ENCODE assay signal across 11 cellular contexts in the genomic region with DNA sequence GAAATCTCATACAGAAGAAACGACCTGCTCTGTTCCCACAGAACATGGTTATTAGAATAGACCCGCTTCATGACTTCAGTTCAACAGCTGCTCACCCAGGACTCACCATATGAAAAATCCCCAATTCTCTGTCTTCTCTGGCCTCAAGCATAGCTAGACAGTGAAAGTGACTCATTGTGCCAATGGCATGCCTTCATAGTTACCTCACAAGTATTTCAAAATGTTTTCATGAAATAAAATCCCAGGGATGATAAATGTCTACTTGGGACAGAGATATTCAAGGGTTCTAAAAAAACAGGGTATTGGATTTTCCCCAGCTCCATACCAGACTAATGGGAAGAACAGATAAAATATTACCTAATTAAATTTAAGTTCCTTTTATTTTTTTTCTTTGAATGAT.
DNase-seq lines count a peak whose midpoint lies in the region; FAIRE-seq and TF ChIP-seq lines count a peak whose summit lies in the region.
"Had no signal": no experiment of that assay in that cellular context is flagged by ENCODE, and none has a peak within 500 bp of the region (broad histone marks: within the 10 kb centered on the region; RNA-seq: fewer than 3 reads in every experiment).

No MANE protein-coding gene starts in this region.

- no peak overlapping the region for H3K4me2 ChIP-seq in neuronal stem cell (ENCODE audit: insufficient read depth, low read length, poor library complexity, severe bottlenecking)

- no peak overlapping the region for H2BK12ac ChIP-seq in neuronal stem cell (ENCODE audit: low read length)

- H3K27me3 Mint-ChIP-seq in progenitor cell of endocrine pancreas, result no peaks in the 10 kb centered on the region
- H3K27me3 Mint-ChIP-seq in endothelial cell (ENCODE audit: unreplicated experiment), result peaks cover 4% of the 10 kb centered on the region

- H3K27ac ChIP-seq in esophagus squamous epithelium (peak overlapping the region in 3 of 4 donors; percentile 30 to 60 (median 51)), neuronal stem cell (replicated peaks; ENCODE audit: low read length) (no peak overlapping the region)

- TF ChIP-seq POLR2A in esophagus squamous epithelium (IDR thresholded peaks at IDR 0.05), result no peak

- H2BK15ac ChIP-seq in neuronal stem cell (ENCODE audit: low read length), result no peak overlapping the region

- no peak overlapping the region for H3K18ac ChIP-seq in neuronal stem cell (ENCODE audit: low read length)

- 8 to 27% methylated on average over 2 of the region's 2 CpGs for WGBS in esophagus squamous epithelium, 2 donors
- WGBS in neuronal stem cell (ENCODE audit: extremely low coverage in 2 of 2, insufficient read length in 2 of 2, insufficient replicate concordance in 1 of 2), 2 donors, result no CpG with 5 or more reads among the region's 2 CpGs

- no peak overlapping the region for H2AFZ ChIP-seq in neuronal stem cell (ENCODE audit: low read length)

- H3K4me3 Mint-ChIP-seq in progenitor cell of endocrine pancreas (ENCODE audit: low read depth) (no peak overlapping the region), endothelial cell (ENCODE audit: unreplicated experiment) (no peak overlapping the region)

- DNase-seq in EH (ENCODE audit: low read depth) (peak; percentile 96), RCC 7860 (ENCODE audit: low spot score) (peak; percentile 82), esophagus squamous epithelium (lab: John Stamatoyannopoulos, UW) (no peak), retinal pigment epithelial cell (ENCODE audit: low read depth) (peak; percentile 37), Kasumi-1 (lab: John Stamatoyannopoulos, UW) (no peak), progenitor cell of endocrine pancreas (ENCODE audit: low spot score, unreplicated experiment) (no peak), endothelial cell (ENCODE audit: low spot score) (no peak), neuronal stem cell (ENCODE audit: low spot score) (no peak)
- DNase-seq: amygdala, NCI-H2081 had no signal

- H3K4me3 ChIP-seq in esophagus squamous epithelium (no peak overlapping the region), retinal pigment epithelial cell (ENCODE audit: low read length) (no peak overlapping the region), neuronal stem cell (ENCODE audit: low read length in 2 of 2) (no peak overlapping the region)
- H3K4me3 ChIP-seq: skin epidermis had no signal

- H3K27me3 ChIP-seq in esophagus squamous epithelium (no peaks in the 10 kb centered on the region), neuronal stem cell (ENCODE audit: control insufficient read depth in 3 of 3, insufficient read depth in 3 of 3, low read depth in 1 of 3, low read length in 3 of 3) (no peaks in the 10 kb centered on the region)

- H3K79me1 ChIP-seq in neuronal stem cell (ENCODE audit: low read depth, low read length), result no peaks in the 10 kb centered on the region

- H3K23ac ChIP-seq in neuronal stem cell (ENCODE audit: low read depth, low read length, poor library complexity), result no peak overlapping the region

- no peak overlapping the region for H2BK5ac ChIP-seq in neuronal stem cell (ENCODE audit: low read length)

- intact Hi-C loops in esophagus squamous epithelium (cut with DNase I), result no loop called here

- H3K4me1 ChIP-seq in esophagus squamous epithelium (peaks cover 0 to 28% (median 15%) of the 10 kb centered on the region in 3 donors), neuronal stem cell (ENCODE audit: control insufficient read depth in 2 of 2, insufficient read depth in 1 of 2, low read depth in 1 of 2, low read length in 2 of 2) (no peaks in the 10 kb centered on the region)

- TF ChIP-seq CTCF in esophagus squamous epithelium (IDR thresholded peaks at IDR 0.05), result no peak
- TF ChIP-seq CTCF in retinal pigment epithelial cell (conservative IDR thresholded peaks at IDR 0.05; ENCODE audit: low read depth, low read length), result no peak
- no peak for TF ChIP-seq CTCF in progenitor cell of endocrine pancreas (IDR thresholded peaks at IDR 0.05; ENCODE audit: unreplicated experiment)
- no peak for TF ChIP-seq CTCF in endothelial cell (IDR thresholded peaks at IDR 0.05; ENCODE audit: unreplicated experiment)

- H3K36me3 ChIP-seq in esophagus squamous epithelium (peaks cover 0 to 27% (median 3%) of the 10 kb centered on the region in 3 donors), neuronal stem cell (replicated peaks in 1 of 2; ENCODE audit: control insufficient read depth in 2 of 2, insufficient read depth in 2 of 2, low read length in 2 of 2) (peaks cover 2 to 16% of the 10 kb centered on the region in 2 donors)

- no peak overlapping the region for H2BK120ac ChIP-seq in neuronal stem cell (ENCODE audit: low read depth, low read length)

- no peak overlapping the region for H4K8ac ChIP-seq in neuronal stem cell (ENCODE audit: low read depth, low read length)

- H3K9me3 ChIP-seq in esophagus squamous epithelium, result no peaks in the 10 kb centered on the region
- H3K9me3 ChIP-seq in neuronal stem cell (replicated peaks in 1 of 2; ENCODE audit: control insufficient read depth in 2 of 2, insufficient read depth in 1 of 2, low read depth in 1 of 2, low read length in 2 of 2), result no peaks in the 10 kb centered on the region

- H3K9me3 Mint-ChIP-seq in progenitor cell of endocrine pancreas (ENCODE audit: low read depth) (no peaks in the 10 kb centered on the region), endothelial cell (ENCODE audit: unreplicated experiment) (no peaks in the 10 kb centered on the region)

- H3K27ac Mint-ChIP-seq in progenitor cell of endocrine pancreas, result no peak overlapping the region
- H3K27ac Mint-ChIP-seq in endothelial cell (ENCODE audit: unreplicated experiment), result no peak overlapping the region

- no peaks in the 10 kb centered on the region for H3K4me1 Mint-ChIP-seq in progenitor cell of endocrine pancreas (ENCODE audit: low read depth)
- H3K4me1 Mint-ChIP-seq in endothelial cell (ENCODE audit: unreplicated experiment), result peaks cover 8% of the 10 kb centered on the region

- no peak overlapping the region for H3K4ac ChIP-seq in neuronal stem cell (ENCODE audit: low read length)

- H4K91ac ChIP-seq in neuronal stem cell (ENCODE audit: low read depth, low read length, poor library complexity), result no peak overlapping the region

- H3K36me3 Mint-ChIP-seq in progenitor cell of endocrine pancreas (ENCODE audit: insufficient read depth) (peaks cover 18% of the 10 kb centered on the region), endothelial cell (ENCODE audit: low read depth, unreplicated experiment) (no peaks in the 10 kb centered on the region)

- H3K14ac ChIP-seq in neuronal stem cell (ENCODE audit: low read length), result no peak overlapping the region

- H3K9ac ChIP-seq in neuronal stem cell (ENCODE audit: low read depth, low read length, poor library complexity), result no peak overlapping the region

- FAIRE-seq in RCC 7860 (lab: Jason Lieb, UNC), result peak; percentile 81

- no peak overlapping the region for H2AK5ac ChIP-seq in neuronal stem cell (ENCODE audit: low read depth, low read length)

Comparison
In these comparisons a context has a peak if more than half of its experiments do, and no peak if none do; other contexts are left out.
1. DNase-seq: peak in EH (single experiment), RCC 7860 (single experiment) and retinal pigment epithelial cell (single experiment); none in esophagus squamous epithelium (single experiment), Kasumi-1 (0 of 2), progenitor cell of endocrine pancreas (single experiment), endothelial cell (single experiment) and neuronal stem cell (single experiment).